ENCODE assay signal across 8 cellular contexts in genomic region chr21:38861989-38862683, GRCh38. TPM values are rescaled to one million over a fixed set of nuclear protein-coding genes. Genes with fewer than 3 reads are reported as not detected.
A peak's percentile ranks its signal among the peaks of the same experiment; 100 is the strongest.
DNase-seq lines count a peak whose midpoint lies in the region; ATAC-seq and TF ChIP-seq lines count a peak whose summit lies in the region.
"Had no signal": no experiment of that assay in that cellular context is flagged by ENCODE, and none has a peak within 500 bp of the region (broad histone marks: within the 10 kb centered on the region; RNA-seq: fewer than 3 reads in every experiment).

No MANE protein-coding gene starts in this region.

- no peaks in the 10 kb centered on the region for H3K9me3 ChIP-seq in Karpas-422 (ENCODE audit: low read length)

- H4K20me1 ChIP-seq in Karpas-422 (ENCODE audit: insufficient read depth, low read depth, low read length): no peaks in the 10 kb centered on the region

- H3K4me3 Mint-ChIP-seq in natural killer cell treated with Interleukin-12 subunit alpha and Interleukin-12 subunit beta and Interleukin-15 and Interleukin-18, amount 100 ng/mL, for 72 hours: no peak overlapping the region

- no peak overlapping the region for H3K27ac Mint-ChIP-seq in natural killer cell treated with Interleukin-12 subunit alpha and Interleukin-12 subunit beta and Interleukin-15 and Interleukin-18, amount 100 ng/mL, for 72 hours

- TF ChIP-seq CTCF in GM13977 (IDR thresholded peaks at IDR 0.05; ENCODE audit: extremely low read depth, insufficient read depth, missing control alignments): no peak

- 0 out of 2 replicates have a peak overlapping the region, but pooled peaks have one; percentile 22 for H2AFZ ChIP-seq in Karpas-422 (ENCODE audit: low read length)

- no peaks in the 10 kb centered on the region for H3K27me3 ChIP-seq in Karpas-422 (ENCODE audit: low read length)

- H3K4me3 ChIP-seq in Karpas-422 (ENCODE audit: low read length): peak overlapping the region; percentile 12

- DNase-seq in Karpas-422 (peak; percentile 89), GM13977 (ENCODE audit: low spot score) (no peak)
- no peak for DNase-seq in natural killer cell treated with Interleukin-12 subunit alpha and Interleukin-12 subunit beta and Interleukin-15 and Interleukin-18, amount 100 ng/mL, for 72 hours (ENCODE audit: low spot score)
- DNase-seq in activated CD4-positive, alpha-beta T cell treated with anti-CD3 and anti-CD28 coated beads for 48 hours: no peak

- H3K27ac ChIP-seq in Karpas-422 (ENCODE audit: low read length): peak overlapping the region; percentile 29; the same call in 1 of the 2 replicates

- H3K9ac ChIP-seq in Karpas-422 (ENCODE audit: low read length): peak overlapping the region; percentile 25; the same call in 1 of the 2 replicates

- in situ Hi-C loops in GM13977 (cut with MboI; ENCODE audit: low pct_unique_long_range_greater_than_20kb, low sequenced_read_pairs, unreplicated experiment): no loop called here

- H3K9me2 ChIP-seq in Karpas-422 (replicated peaks; ENCODE audit: insufficient read depth, low read length): no peaks in the 10 kb centered on the region

- H3K9me3 Mint-ChIP-seq in natural killer cell treated with Interleukin-12 subunit alpha and Interleukin-12 subunit beta and Interleukin-15 and Interleukin-18, amount 100 ng/mL, for 72 hours: no peaks in the 10 kb centered on the region
- H3K9me3 Mint-ChIP-seq: naive thymus-derived CD8-positive, alpha-beta T cell had no signal

- peaks cover 0 to 10% of the 10 kb centered on the region in 2 donors for H3K4me1 Mint-ChIP-seq in natural killer cell treated with Interleukin-12 subunit alpha and Interleukin-12 subunit beta and Interleukin-15 and Interleukin-18, amount 100 ng/mL, for 72 hours (ENCODE audit: low read depth in 2 of 2)

- H3K79me2 ChIP-seq in Karpas-422 (ENCODE audit: low read length): no peaks in the 10 kb centered on the region

- peaks cover 36% of the 10 kb centered on the region for H3K4me1 ChIP-seq in Karpas-422 (ENCODE audit: low read length)

- H3K27me3 Mint-ChIP-seq in natural killer cell treated with Interleukin-12 subunit alpha and Interleukin-12 subunit beta and Interleukin-15 and Interleukin-18, amount 100 ng/mL, for 72 hours: peaks cover 40 to 52% of the 10 kb centered on the region in 2 donors

- no peaks in the 10 kb centered on the region for H3K36me3 Mint-ChIP-seq in natural killer cell treated with Interleukin-12 subunit alpha and Interleukin-12 subunit beta and Interleukin-15 and Interleukin-18, amount 100 ng/mL, for 72 hours
- H3K36me3 Mint-ChIP-seq: naive thymus-derived CD8-positive, alpha-beta T cell had no signal

- peak overlapping the region; percentile 56 for H3K4me2 ChIP-seq in Karpas-422 (ENCODE audit: low read depth, low read length, poor library complexity, severe bottlenecking)

- no peaks in the 10 kb centered on the region for H3K36me3 ChIP-seq in Karpas-422 (ENCODE audit: insufficient read depth, low read length)

- peak; percentile 85 for ATAC-seq in GM19043 (IDR thresholded peaks at IDR 0.05; ENCODE audit: low read depth, unreplicated experiment)
- peak; percentile 95 for ATAC-seq in HG02759 (IDR thresholded peaks at IDR 0.05; ENCODE audit: unreplicated experiment)
- ATAC-seq in natural killer cell treated with Interleukin-12 subunit alpha and Interleukin-12 subunit beta and Interleukin-15 and Interleukin-18, amount 100 ng/mL, for 72 hours: peak; percentile 4 to 52
- no peak for ATAC-seq in HG03039 (IDR thresholded peaks at IDR 0.05; ENCODE audit: unreplicated experiment)

RNA-seq across cellular contexts. Expression of gene ETS2, which starts 56.4 kb away (rescaled TPM):
- total RNA-seq in Karpas-422 (2014; rRNA removed; shearing (Covaris generic); ENCODE audit: low replicate concordance): 12.9 and 14.3 TPM in 2 replicates
- total RNA-seq in natural killer cell treated with Interleukin-12 subunit alpha and Interleukin-12 subunit beta and Interleukin-15 and Interleukin-18, amount 100 ng/mL, for 72 hours: 10 to 100 TPM; 22.9 to 25.2 TPM
